8 cellular contexts compared by ENCODE assay signal in the genomic region with DNA sequence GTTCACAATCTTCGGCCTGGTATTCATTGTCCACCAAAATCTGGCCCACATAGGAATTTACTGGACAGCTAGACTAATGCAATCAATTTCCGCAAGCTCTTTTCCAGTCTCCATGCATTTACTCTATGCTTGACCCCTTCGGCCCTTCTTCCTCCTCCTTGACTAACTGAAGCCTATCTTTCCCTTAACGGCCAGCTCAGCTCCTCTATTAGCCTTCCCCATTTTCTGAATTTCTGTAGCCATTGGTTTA. TPM values are rescaled to one million over a fixed set of nuclear protein-coding genes. Genes with fewer than 3 reads are reported as not detected.
DNase-seq lines count a peak whose midpoint lies in the region; ATAC-seq and TF ChIP-seq lines count a peak whose summit lies in the region.

No MANE protein-coding gene starts in this region.

- H3K27me3 ChIP-seq in trophoblast cell (ENCODE audit: insufficient read depth, low read length): no peaks in the 10 kb centered on the region

- H3K14ac ChIP-seq in trophoblast cell (ENCODE audit: low read length): no peak overlapping the region

- H4K8ac ChIP-seq in trophoblast cell (ENCODE audit: low read depth, low read length): peak overlapping the region; percentile 84

- H4K12ac ChIP-seq in trophoblast cell (ENCODE audit: low read depth, low read length): peak overlapping the region; percentile 30

- H2BK5ac ChIP-seq in trophoblast cell (ENCODE audit: low read depth, low read length, poor library complexity): no peak overlapping the region

- DNase-seq in NB4 (ENCODE audit: low read depth) (no peak), endothelial cell (ENCODE audit: low spot score) (no peak), trophoblast cell (no peak), NCI-H748 (lab: John Stamatoyannopoulos, UW; ENCODE audit: unreplicated experiment) (no peak)
- DNase-seq in effector CD8-positive, alpha-beta T cell (lab: John Stamatoyannopoulos, UW): no peak
- DNase-seq in activated CD8-positive, alpha-beta memory T cell treated with anti-CD3 and anti-CD28 coated beads for 24 hours: no peak

- H3K4ac ChIP-seq in trophoblast cell (ENCODE audit: low read depth, low read length): no peak overlapping the region

- TF ChIP-seq CTCF in NB4 (IDR thresholded peaks at IDR 0.05; ENCODE audit: low read depth, low read length) (no peak), endothelial cell (IDR thresholded peaks at IDR 0.05; ENCODE audit: unreplicated experiment) (no peak)

- H3K79me2 ChIP-seq in trophoblast cell (ENCODE audit: control insufficient read depth, insufficient read depth, low read length, poor library complexity): peaks cover 7% of the 10 kb centered on the region

- H4K91ac ChIP-seq in trophoblast cell (ENCODE audit: low read depth, low read length): peak overlapping the region; percentile 37

- no peak overlapping the region for H2BK12ac ChIP-seq in trophoblast cell (ENCODE audit: low read length)

- no peak overlapping the region for H3K23ac ChIP-seq in trophoblast cell (ENCODE audit: low read length)

- peak overlapping the region; percentile 79 for H3K4me3 ChIP-seq in NB4 (ENCODE audit: low read depth, low read length)
- peak overlapping the region; percentile 73 for H3K4me3 ChIP-seq in trophoblast cell (ENCODE audit: low read depth, low read length)

- ATAC-seq in GM18517 (IDR thresholded peaks at IDR 0.05; ENCODE audit: unreplicated experiment): peak; percentile 6
- no peak for ATAC-seq in GM19467 (IDR thresholded peaks at IDR 0.05; ENCODE audit: unreplicated experiment)

- H3K9me3 Mint-ChIP-seq in endothelial cell (ENCODE audit: unreplicated experiment): no peaks in the 10 kb centered on the region

- peak overlapping the region; percentile 86 for H3K27ac Mint-ChIP-seq in endothelial cell (ENCODE audit: unreplicated experiment)

- no peaks in the 10 kb centered on the region for H3K9me3 ChIP-seq in trophoblast cell (ENCODE audit: insufficient read depth, low read depth, low read length)

- H3K79me1 ChIP-seq in trophoblast cell (ENCODE audit: low read length): peaks cover 8% of the 10 kb centered on the region

- H3K36me3 ChIP-seq in trophoblast cell (ENCODE audit: control insufficient read depth in 1 of 2, insufficient read depth in 2 of 2, low read length in 2 of 2): no peaks in the 10 kb centered on the region

- no peak overlapping the region for H3K9ac ChIP-seq in trophoblast cell (ENCODE audit: low read length)

- no CpG with 5 or more reads among the region's 4 CpGs for WGBS in trophoblast cell (ENCODE audit: extremely low coverage, insufficient coverage, insufficient read length)

- H3K4me2 ChIP-seq in trophoblast cell (ENCODE audit: low read length): peak overlapping the region; percentile 77

- peaks cover 4% of the 10 kb centered on the region for H3K4me1 Mint-ChIP-seq in endothelial cell (ENCODE audit: unreplicated experiment)

- H3K27me3 Mint-ChIP-seq in endothelial cell (ENCODE audit: unreplicated experiment): peaks cover 3% of the 10 kb centered on the region

- H2AFZ ChIP-seq in trophoblast cell (ENCODE audit: insufficient read depth, low read length, poor library complexity): peak overlapping the region; percentile 41

- no peak overlapping the region for H3K18ac ChIP-seq in trophoblast cell (ENCODE audit: low read length)

- peaks cover 0 to 6% of the 10 kb centered on the region in 2 experiments for H3K4me1 ChIP-seq in trophoblast cell (ENCODE audit: control insufficient read depth in 1 of 2, insufficient read depth in 2 of 2, low read length in 2 of 2)

- no peak for TF ChIP-seq POLR2A in NB4 (IDR thresholded peaks at IDR 0.05; ENCODE audit: extremely low read depth, insufficient read length)

- no peak overlapping the region for H2AK5ac ChIP-seq in trophoblast cell (ENCODE audit: low read length)

- no peak overlapping the region for H3K27ac ChIP-seq in trophoblast cell (ENCODE audit: low read depth, low read length)

- H3K36me3 Mint-ChIP-seq in endothelial cell (ENCODE audit: low read depth, unreplicated experiment): peaks cover 5% of the 10 kb centered on the region

- H3K4me3 Mint-ChIP-seq in endothelial cell (ENCODE audit: unreplicated experiment): peak overlapping the region; percentile 93

- peak overlapping the region; percentile 66 for H2BK120ac ChIP-seq in trophoblast cell (ENCODE audit: insufficient read depth, low read length, poor library complexity)

RNA-seq across cellular contexts. Expression of a gene that starts 1.2 kb away (rescaled TPM):
- total RNA-seq in endothelial cell (ENCODE audit: unreplicated experiment): 19.7 TPM
- polyA plus RNA-seq in trophoblast cell (2013): 12.9 and 14.4 TPM in 2 replicates
